1 cellular context compared by ENCODE assay signal in genomic region chr6:51579013-51579412, GRCh38.
TF ChIP-seq lines count a peak whose summit lies in the region.

No MANE protein-coding gene starts in this region.

TF ChIP-seq in H1, 55 proteins besides CTCF, POLR2A, EP300 and RAD21 (continued from another document):
- no peak for TF ChIP-seq CHD2 (IDR thresholded peaks at IDR 0.05; ENCODE audit: low read length)
- TF ChIP-seq GTF2F1 (IDR thresholded peaks at IDR 0.05; ENCODE audit: borderline replicate concordance, low read depth, low read length), result no peak
- TF ChIP-seq BRCA1 (IDR thresholded peaks at IDR 0.05; ENCODE audit: low read depth, low read length), result no peak
- TF ChIP-seq E2F6 (IDR thresholded peaks at IDR 0.05), result no peak
- no peak for TF ChIP-seq TCF12 (IDR thresholded peaks at IDR 0.05; ENCODE audit: low read depth, low read length)
- no peak for TF ChIP-seq JUND (IDR thresholded peaks at IDR 0.05; ENCODE audit: low read length)
- no peak for TF ChIP-seq SIN3A (conservative IDR thresholded peaks at IDR 0.05 in 1 of 2, IDR thresholded peaks at IDR 0.05 in 1 of 2; ENCODE audit: low read depth in 1 of 2, low read length in 2 of 2)
- TF ChIP-seq USF2 (IDR thresholded peaks at IDR 0.05; ENCODE audit: low read length), result no peak
- no peak for TF ChIP-seq SIRT6 (IDR thresholded peaks at IDR 0.05; ENCODE audit: low read length)
- TF ChIP-seq SP1 (IDR thresholded peaks at IDR 0.05; ENCODE audit: low read depth, low read length), result no peak
- TF ChIP-seq SP2 (IDR thresholded peaks at IDR 0.05; ENCODE audit: low read length), result no peak
- no peak for TF ChIP-seq YY1 (IDR thresholded peaks at IDR 0.05; ENCODE audit: low read depth, low read length)
- no peak for TF ChIP-seq TEAD4 (IDR thresholded peaks at IDR 0.05; ENCODE audit: low read depth, low read length)
- TF ChIP-seq PHF8 (conservative IDR thresholded peaks at IDR 0.05; ENCODE audit: low read depth, low read length), result no peak
- no peak for TF ChIP-seq BCL11A (IDR thresholded peaks at IDR 0.05; ENCODE audit: low read depth in 2 of 2, low read length in 2 of 2)
- no peak for TF ChIP-seq ATF2 (IDR thresholded peaks at IDR 0.05; ENCODE audit: low read length)
- TF ChIP-seq TAF7 (optimal IDR thresholded peaks at IDR 0.05; ENCODE audit: borderline replicate concordance, low read depth, low read length), result no peak
- TF ChIP-seq CHD7 (IDR thresholded peaks at IDR 0.05; ENCODE audit: insufficient replicate concordance, low read length), result no peak
